12 cellular contexts compared by ENCODE assay signal in the genomic region with DNA sequence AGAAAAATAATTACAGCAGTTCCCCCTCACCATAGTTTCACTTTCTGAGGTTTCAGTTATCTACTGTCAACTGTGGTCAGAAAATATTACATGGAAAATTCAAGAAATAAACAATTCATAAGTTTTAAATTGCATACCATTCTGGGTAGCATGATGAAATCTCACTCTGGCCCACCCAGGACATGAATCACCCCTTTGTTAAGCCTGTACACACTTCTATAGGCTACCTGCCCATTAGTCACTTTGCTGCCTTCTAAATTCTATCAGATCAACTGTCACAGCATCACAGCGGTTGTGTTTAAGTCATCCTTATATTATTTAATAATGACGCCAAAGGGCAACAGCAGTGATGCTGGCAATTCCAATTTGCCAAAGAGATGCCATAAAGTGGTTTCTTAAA.
DNase-seq lines count a peak whose midpoint lies in the region; ATAC-seq and TF ChIP-seq lines count a peak whose summit lies in the region.
"Had no signal": no experiment of that assay in that cellular context is flagged by ENCODE, and none has a peak within 500 bp of the region (broad histone marks: within the 10 kb centered on the region; RNA-seq: fewer than 3 reads in every experiment).

No MANE protein-coding gene starts in this region.

- H3K4me2 ChIP-seq in OCI-LY7 (ENCODE audit: low read length): no peak overlapping the region

- H3K36me3 ChIP-seq in OCI-LY7 (ENCODE audit: insufficient read depth, low read length) (no peaks in the 10 kb centered on the region), vagina (no peaks in the 10 kb centered on the region)
- H3K36me3 ChIP-seq: tibial artery had no signal

- BruUV-seq in OCI-LY7 (replicated peaks; lab: Mats Ljungman, UMichigan): no TSS peak

- 0 out of 2 replicates have a peak, but pooled peaks cover 2% of the 10 kb centered on the region for H3K9me3 Mint-ChIP-seq in WTC11

- H3K27ac ChIP-seq in OCI-LY7 (ENCODE audit: low read depth, low read length, poor library complexity, severe bottlenecking) (no peak overlapping the region), vagina (no peak overlapping the region)
- H3K27ac ChIP-seq: tibial artery had no signal

- H3K4me3 ChIP-seq in HFF-Myc (replicated peaks; ENCODE audit: low read depth, low read length) (no peak overlapping the region), fibroblast of mammary gland (ENCODE audit: control insufficient read depth, low read depth, low read length) (no peak overlapping the region), OCI-LY7 (ENCODE audit: low read depth, low read length, poor library complexity, severe bottlenecking) (no peak overlapping the region), vagina (no peak overlapping the region)
- H3K4me3 ChIP-seq: tibial artery had no signal

- H2AFZ ChIP-seq in OCI-LY7 (ENCODE audit: low read length): no peak overlapping the region

- H4K20me1 ChIP-seq in OCI-LY7 (ENCODE audit: insufficient read depth, low read length): no peaks in the 10 kb centered on the region

- H3K9me2 ChIP-seq in OCI-LY7 (ENCODE audit: insufficient read depth, low read length): no peaks in the 10 kb centered on the region

- POLR2A ChIA-PET in WTC11 (lab: Charles Lee): no interaction called here
- POLR2A ChIA-PET in OCI-LY7 (lab: Charles Lee): no interaction called here

- intact Hi-C loops in OCI-LY7 (cut with micrococcal nuclease; ENCODE audit: unreplicated experiment) (no loop called here), vagina (cut with DNase I) (no loop called here)

- peaks cover 25% of the 10 kb centered on the region for H3K4me1 Mint-ChIP-seq in WTC11

- no peaks in the 10 kb centered on the region for H3K27me3 ChIP-seq in vagina
- H3K27me3 ChIP-seq: tibial artery had no signal

- H3K36me3 Mint-ChIP-seq in WTC11: no peaks in the 10 kb centered on the region

- H3K27me3 Mint-ChIP-seq in WTC11 (ENCODE audit: low read depth): no peaks in the 10 kb centered on the region

- H3K79me2 ChIP-seq in OCI-LY7 (ENCODE audit: insufficient read depth, low read depth, low read length): no peaks in the 10 kb centered on the region

- H3K4me1 ChIP-seq in OCI-LY7 (ENCODE audit: insufficient read depth, low read length, poor library complexity, severe bottlenecking): no peaks in the 10 kb centered on the region
- H3K4me1 ChIP-seq in vagina: no peaks in the 10 kb centered on the region
- H3K4me1 ChIP-seq: tibial artery had no signal

- TF ChIP-seq CTCF in HFF-Myc (IDR thresholded peaks at IDR 0.05; ENCODE audit: low read depth, low read length, missing control alignments) (no peak), WTC11 (IDR thresholded peaks at IDR 0.05) (no peak), fibroblast of mammary gland (conservative IDR thresholded peaks at IDR 0.05; ENCODE audit: control insufficient read depth, insufficient read depth, low read depth, low read length) (no peak), OCI-LY7 (conservative IDR thresholded peaks at IDR 0.05; ENCODE audit: low read length) (no peak), vagina (IDR thresholded peaks at IDR 0.05) (no peak)

- H3K9me3 ChIP-seq in OCI-LY7 (ENCODE audit: low read length): no peaks in the 10 kb centered on the region
- no peaks in the 10 kb centered on the region for H3K9me3 ChIP-seq in vagina
- H3K9me3 ChIP-seq: tibial artery had no signal

- DNase-seq in EH (ENCODE audit: low read depth) (peak; percentile 9), HFF-Myc (ENCODE audit: extremely low read depth, low read depth) (peak; percentile 1), WTC11 (ENCODE audit: low spot score) (no peak), fibroblast of mammary gland (ENCODE audit: low read depth) (peak; percentile 59), OCI-LY7 (ENCODE audit: low spot score) (no peak), vagina (ENCODE audit: extremely low spot score in 2 of 2) (no peak)
- DNase-seq: cerebellar nuclear complex, NCI-H2029, retina, tibial artery had no signal

- ATAC-seq in WTC11 (no peak), GM18511 (IDR thresholded peaks at IDR 0.05; ENCODE audit: unreplicated experiment) (no peak)
- ATAC-seq: Panc1 had no signal

- CTCF ChIA-PET in WTC11 (lab: Charles Lee): no interaction called here
- CTCF ChIA-PET in OCI-LY7 (lab: Charles Lee; ENCODE audit: unreplicated experiment): no interaction called here

- no peak overlapping the region for H3K4me3 Mint-ChIP-seq in WTC11

- H3K27ac Mint-ChIP-seq in WTC11: no peak overlapping the region

- TF ChIP-seq POLR2A in vagina (IDR thresholded peaks at IDR 0.05): no peak

TF ChIP-seq in WTC11, 78 proteins besides CTCF, POLR2A, EP300 and RAD21:
- 0 out of 2 replicates have a peak, but pooled peaks have one; percentile 16 for TF ChIP-seq GABPB1 (CRISPR knock-in tag; IDR thresholded peaks at IDR 0.05)
- no peak for TF ChIP-seq TEAD1 (CRISPR knock-in tag; IDR thresholded peaks at IDR 0.05)

Comparison
In these comparisons a context has a peak if more than half of its experiments do, and no peak if none do; other contexts are left out.
1. DNase-seq: peak in EH (single experiment), HFF-Myc (single experiment) and fibroblast of mammary gland (single experiment); none in WTC11 (single experiment), OCI-LY7 (single experiment) and vagina (0 of 2).